In genomic region chr1:42219627-42220026, GRCh38 we compare ENCODE assay signal across 40 cellular contexts. TPM values are rescaled to one million over a fixed set of nuclear protein-coding genes. Genes with fewer than 3 reads are reported as not detected.
"Had no signal": no experiment of that assay in that cellular context is flagged by ENCODE, and none has a peak within 500 bp of the region (broad histone marks: within the 10 kb centered on the region; RNA-seq: fewer than 3 reads in every experiment).

No MANE protein-coding gene starts in this region.

- H3K4me3 ChIP-seq: adrenal gland, colonic mucosa, MG63, Peyer's patch had no signal

- H3K36me3 ChIP-seq: adrenal gland, colonic mucosa, Peyer's patch had no signal

- H3K27ac Mint-ChIP-seq: activated naive CD4-positive, alpha-beta T cell treated with anti-CD3 and anti-CD28 coated beads for 36 hours; activated naive CD4-positive, alpha-beta T cell treated with anti-CD3 and anti-CD28 coated beads, Interleukin-2, amount 50 U/mL, for 72 hours; activated T-helper 1 cell treated with anti-CD3 and anti-CD28 coated beads, Interleukin-12 subunit alpha, Interleukin-12 subunit beta, Interleukin-2, Interleukin-4 antibody, amounts not matched to agents 30 ng/mL and 10 ng/mL and 1 ng/mL, durations not matched to agents 14 hours and 24 hours and 36 hours; brain had no signal

- H3K27me3 ChIP-seq: adrenal gland, colonic mucosa, MG63, Peyer's patch had no signal

- H3K4me1 ChIP-seq: colonic mucosa had no signal

- H3K27ac ChIP-seq: adrenal gland, colonic mucosa, Peyer's patch, VCaP had no signal

- H3K27me3 Mint-ChIP-seq: brain; central memory CD8-positive, alpha-beta T cell; T-cell had no signal

- H3K9me3 ChIP-seq: adrenal gland, colonic mucosa, MG63, Peyer's patch had no signal

- DNase-seq: activated CD4-positive, alpha-beta T cell treated with anti-CD3 and anti-CD28 coated beads for 1 hour; activated CD4-positive, alpha-beta T cell treated with anti-CD3 and anti-CD28 coated beads for 48 hours; activated CD4-positive, alpha-beta T cell treated with anti-CD3 and anti-CD28 coated beads, Interleukin-2, amount 50 U/mL, for 48 hours; activated CD4-positive, CD25-positive, alpha-beta regulatory T cell; activated CD8-positive, alpha-beta memory T cell treated with anti-CD3 and anti-CD28 coated beads, Interleukin-2, amount 50 U/mL, for 4 hours; activated gamma-delta T cell treated with Interleukin-2 at 50 U/mL for 16 hours; activated naive CD4-positive, alpha-beta T cell treated with anti-CD3 and anti-CD28 coated beads for 36 hours; activated T-cell treated with anti-CD3 and anti-CD28 coated beads for 4 hours; activated T-cell treated with anti-CD3 and anti-CD28 coated beads, Interleukin-2, amount 50 U/mL, for 4 hours; adrenal gland; colonic mucosa; Kasumi-1; MG63; NCI-H1048; NCI-H1105 treated with DMSO at 0.1 percent for 48 hours; NCI-H1436; NCI-H1694 treated with DMSO at 0.1 percent for 48 hours; NCI-H2029; NCI-H2107; NCI-H2171; NCI-H510A; NCI-H526; NCI-H748 treated with DMSO at 0.1 percent for 48 hours; NK-92 treated with Interleukin-12 subunit alpha and Interleukin-12 subunit beta, amount 100 ng/mL, for 24 hours; PC-3; Peyer's patch; RPMI8226; SIG-M5; T-cell; T-helper 2 cell; T-helper 9 cell had no signal

- ATAC-seq: activated naive CD4-positive, alpha-beta T cell treated with anti-CD3 and anti-CD28 coated beads, Interleukin-2, amount 50 U/mL, for 72 hours; activated T-cell treated with anti-CD3 and anti-CD28 coated beads, Interleukin-2, amount 50 U/mL, for 4 hours; PC-3; SK-N-SH treated with all-trans-retinoic acid at 6 μM for 48 hours; T-cell had no signal

- H3K4me1 Mint-ChIP-seq: brain had no signal

- H3K4me3 Mint-ChIP-seq: activated naive CD4-positive, alpha-beta T cell treated with anti-CD3 and anti-CD28 coated beads for 36 hours; activated T-cell treated with anti-CD3 and anti-CD28 coated beads, Interleukin-2, amount 50 U/mL, for 4 hours; activated T-helper 1 cell treated with anti-CD3 and anti-CD28 coated beads, Interleukin-12 subunit alpha, Interleukin-12 subunit beta, Interleukin-2, Interleukin-4 antibody, amounts not matched to agents 30 ng/mL and 10 ng/mL and 1 ng/mL, durations not matched to agents 14 hours and 24 hours and 36 hours; brain; central memory CD8-positive, alpha-beta T cell; T-cell had no signal

RNA-seq across cellular contexts. Expression of gene GUCA2A, which starts 55.1 kb away (rescaled TPM):
- total RNA-seq: activated naive CD4-positive, alpha-beta T cell treated with anti-CD3 and anti-CD28 coated beads for 36 hours; activated naive CD4-positive, alpha-beta T cell treated with anti-CD3 and anti-CD28 coated beads, Interleukin-2, amount 50 U/mL, for 72 hours; activated T-cell treated with anti-CD3 and anti-CD28 coated beads, Interleukin-2, amount 50 U/mL, for 4 hours; activated T-helper 1 cell treated with anti-CD3 and anti-CD28 coated beads, Interleukin-12 subunit alpha, Interleukin-12 subunit beta, Interleukin-2, Interleukin-4 antibody, amounts not matched to agents 30 ng/mL and 10 ng/mL and 1 ng/mL, durations not matched to agents 14 hours and 24 hours and 36 hours; adrenal gland; bronchial epithelial cell; chondrocyte; PC-3; SK-MEL-5; T-cell had no signal
